ENCODE assay signal across 1 cellular context in genomic region chr7:131255242-131255641, GRCh38.
TF ChIP-seq lines count a peak whose summit lies in the region.

No MANE protein-coding gene starts in this region.

TF ChIP-seq in K562, 482 proteins besides CTCF, POLR2A, EP300 and RAD21 (continued from another document and continues in another):
- 0 out of 2 replicates have a peak, but pooled peaks have one; percentile 73 for TF ChIP-seq HLTF (IDR thresholded peaks at IDR 0.05)
- TF ChIP-seq MIER1 (IDR thresholded peaks at IDR 0.05; ENCODE audit: low read depth), result 0 out of 2 replicates have a peak, but pooled peaks have one; percentile 51
- TF ChIP-seq SOX6 (IDR thresholded peaks at IDR 0.05), result no peak
- TF ChIP-seq ARNT (IDR thresholded peaks at IDR 0.05), result peak; percentile 70 to 73; a peak in 1 of 4 replicates
- peak; percentile 16; the same call in 1 of the 2 replicates for TF ChIP-seq ATF7 (IDR thresholded peaks at IDR 0.05)
- TF ChIP-seq RBM22 (IDR thresholded peaks at IDR 0.05; ENCODE audit: low read depth, low read length, poor library complexity, severe bottlenecking), result no peak
- no peak for TF ChIP-seq SPI1 (IDR thresholded peaks at IDR 0.05; ENCODE audit: borderline replicate concordance, low read depth, low read length)
- no peak for TF ChIP-seq SNAPC5 (CRISPR knock-in tag; IDR thresholded peaks at IDR 0.05)
- no peak for TF ChIP-seq SRSF9 (IDR thresholded peaks at IDR 0.05; ENCODE audit: borderline replicate concordance, low read depth, low read length)
- no peak for TF ChIP-seq RBM14 (IDR thresholded peaks at IDR 0.05; ENCODE audit: borderline replicate concordance, insufficient read depth, low read depth, low read length)
- TF ChIP-seq CBX3 (IDR thresholded peaks at IDR 0.05; ENCODE audit: borderline replicate concordance in 1 of 2, low read length in 2 of 2), result peak in 1 of 2 experiments; percentile 99; a peak in 2 of 3 replicates
- TF ChIP-seq RREB1 (CRISPR knock-in tag; IDR thresholded peaks at IDR 0.05), result no peak
- no peak for TF ChIP-seq HDGF (IDR thresholded peaks at IDR 0.05)
- peak; percentile 100 for TF ChIP-seq TRIM28 (IDR thresholded peaks at IDR 0.05)
- no peak for TF ChIP-seq ZNF23 (CRISPR knock-in tag; IDR thresholded peaks at IDR 0.05)
- TF ChIP-seq KAT8 (IDR thresholded peaks at IDR 0.05; ENCODE audit: low read depth), result no peak
- peak; percentile 82 for TF ChIP-seq XRCC3 (IDR thresholded peaks at IDR 0.05)
- TF ChIP-seq HNRNPL (IDR thresholded peaks at IDR 0.05; ENCODE audit: low read depth, low read length), result no peak
- TF ChIP-seq, protein P1, sequence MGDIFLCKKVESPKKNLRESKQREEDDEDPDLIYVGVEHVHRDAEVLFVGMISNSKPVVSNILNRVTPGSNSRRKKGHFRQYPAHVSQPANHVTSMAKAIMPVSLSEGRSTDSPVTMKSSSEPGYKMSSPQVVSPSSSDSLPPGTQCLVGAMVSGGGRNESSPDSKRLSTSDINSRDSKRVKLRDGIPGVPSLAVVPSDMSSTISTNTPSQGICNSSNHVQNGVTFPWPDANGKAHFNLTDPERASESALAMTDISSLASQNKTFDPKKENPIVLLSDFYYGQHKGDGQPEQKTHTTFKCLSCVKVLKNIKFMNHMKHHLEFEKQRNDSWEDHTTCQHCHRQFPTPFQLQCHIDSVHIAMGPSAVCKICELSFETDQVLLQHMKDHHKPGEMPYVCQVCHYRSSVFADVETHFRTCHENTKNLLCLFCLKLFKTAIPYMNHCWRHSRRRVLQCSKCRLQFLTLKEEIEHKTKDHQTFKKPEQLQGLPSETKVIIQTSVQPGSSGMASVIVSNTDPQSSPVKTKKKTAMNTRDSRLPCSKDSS (IDR thresholded peaks at IDR 0.05; ENCODE audit: low read depth, partially characterized antibody), result peak; percentile 93
- no peak for TF ChIP-seq HSF4 (CRISPR knock-in tag; IDR thresholded peaks at IDR 0.05; ENCODE audit: borderline replicate concordance)
- peak in 1 of 2 experiments; percentile 80; a peak in 1 of 4 replicates for TF ChIP-seq HDAC1 (IDR thresholded peaks at IDR 0.05)
- peak; percentile 54; the same call in 1 of the 2 replicates for TF ChIP-seq CBX1 (IDR thresholded peaks at IDR 0.05; ENCODE audit: low read depth)
- TF ChIP-seq, protein P2, sequence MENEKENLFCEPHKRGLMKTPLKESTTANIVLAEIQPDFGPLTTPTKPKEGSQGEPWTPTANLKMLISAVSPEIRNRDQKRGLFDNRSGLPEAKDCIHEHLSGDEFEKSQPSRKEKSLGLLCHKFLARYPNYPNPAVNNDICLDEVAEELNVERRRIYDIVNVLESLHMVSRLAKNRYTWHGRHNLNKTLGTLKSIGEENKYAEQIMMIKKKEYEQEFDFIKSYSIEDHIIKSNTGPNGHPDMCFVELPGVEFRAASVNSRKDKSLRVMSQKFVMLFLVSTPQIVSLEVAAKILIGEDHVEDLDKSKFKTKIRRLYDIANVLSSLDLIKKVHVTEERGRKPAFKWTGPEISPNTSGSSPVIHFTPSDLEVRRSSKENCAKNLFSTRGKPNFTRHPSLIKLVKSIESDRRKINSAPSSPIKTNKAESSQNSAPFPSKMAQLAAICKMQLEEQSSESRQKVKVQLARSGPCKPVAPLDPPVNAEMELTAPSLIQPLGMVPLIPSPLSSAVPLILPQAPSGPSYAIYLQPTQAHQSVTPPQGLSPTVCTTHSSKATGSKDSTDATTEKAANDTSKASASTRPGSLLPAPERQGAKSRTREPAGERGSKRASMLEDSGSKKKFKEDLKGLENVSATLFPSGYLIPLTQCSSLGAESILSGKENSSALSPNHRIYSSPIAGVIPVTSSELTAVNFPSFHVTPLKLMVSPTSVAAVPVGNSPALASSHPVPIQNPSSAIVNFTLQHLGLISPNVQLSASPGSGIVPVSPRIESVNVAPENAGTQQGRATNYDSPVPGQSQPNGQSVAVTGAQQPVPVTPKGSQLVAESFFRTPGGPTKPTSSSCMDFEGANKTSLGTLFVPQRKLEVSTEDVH (IDR thresholded peaks at IDR 0.05; ENCODE audit: low read depth, partially characterized antibody), result peak; percentile 43
- TF ChIP-seq ZNF277 (CRISPR knock-in tag; IDR thresholded peaks at IDR 0.05; ENCODE audit: borderline replicate concordance), result no peak
- TF ChIP-seq FIP1L1 (IDR thresholded peaks at IDR 0.05; ENCODE audit: low read depth, low read length, poor library complexity, severe bottlenecking), result no peak
- TF ChIP-seq NR2C1 (IDR thresholded peaks at IDR 0.05), result 0 out of 2 replicates have a peak, but pooled peaks have one; percentile 20
- TF ChIP-seq NR2C1 (tag; IDR thresholded peaks at IDR 0.05), result no peak
- no peak for TF ChIP-seq MED1 (CRISPR knock-in tag; IDR thresholded peaks at IDR 0.05; ENCODE audit: borderline replicate concordance)
- TF ChIP-seq EHMT2 (IDR thresholded peaks at IDR 0.05), result peak; percentile 82
- no peak for TF ChIP-seq HNRNPUL1 (IDR thresholded peaks at IDR 0.05; ENCODE audit: low read length)
- TF ChIP-seq ZKSCAN3 (CRISPR knock-in tag; IDR thresholded peaks at IDR 0.05), result no peak
- TF ChIP-seq ZNF75A (CRISPR knock-in tag; IDR thresholded peaks at IDR 0.05), result no peak
- no peak for TF ChIP-seq ZNF696 (CRISPR knock-in tag; conservative IDR thresholded peaks at IDR 0.05)
- no peak for TF ChIP-seq ZHX1 (conservative IDR thresholded peaks at IDR 0.05; ENCODE audit: low read length)
- peak; percentile 46; the same call in 1 of the 2 replicates for TF ChIP-seq LEF1 (IDR thresholded peaks at IDR 0.05)
- TF ChIP-seq NBN (IDR thresholded peaks at IDR 0.05; ENCODE audit: low read depth), result peak; percentile 76; the same call in 1 of the 2 replicates
- no peak for TF ChIP-seq ZNF507 (tag; conservative IDR thresholded peaks at IDR 0.05)
- no peak for TF ChIP-seq RBM34 (IDR thresholded peaks at IDR 0.05; ENCODE audit: borderline replicate concordance, insufficient read depth, low read length)
- no peak for TF ChIP-seq GABPB2 (CRISPR knock-in tag; conservative IDR thresholded peaks at IDR 0.05)
- TF ChIP-seq ASH1L (IDR thresholded peaks at IDR 0.05; ENCODE audit: borderline replicate concordance, low read depth, partially characterized antibody), result no peak
- no peak for TF ChIP-seq NUFIP1 (IDR thresholded peaks at IDR 0.05; ENCODE audit: partially characterized antibody)
- TF ChIP-seq ZNF121 (CRISPR knock-in tag; conservative IDR thresholded peaks at IDR 0.05), result no peak
- no peak for TF ChIP-seq KDM4B (IDR thresholded peaks at IDR 0.05; ENCODE audit: borderline replicate concordance in 2 of 2, low read depth in 1 of 2)
- TF ChIP-seq ZEB2 (IDR thresholded peaks at IDR 0.05), result peak; percentile 77; the same call in 1 of the 2 replicates
- peak; percentile 7 for TF ChIP-seq RBM25 (IDR thresholded peaks at IDR 0.05; ENCODE audit: low read depth, low read length, severe bottlenecking)
- TF ChIP-seq MTA2 (IDR thresholded peaks at IDR 0.05; ENCODE audit: low read depth), result no peak
- TF ChIP-seq TOE1 (IDR thresholded peaks at IDR 0.05; ENCODE audit: borderline replicate concordance), result peak; percentile 49; the same call in 1 of the 2 replicates
- no peak for TF ChIP-seq TOE1 (CRISPR knock-in tag; IDR thresholded peaks at IDR 0.05; ENCODE audit: borderline replicate concordance, low read depth)
- no peak for TF ChIP-seq ARID2 (IDR thresholded peaks at IDR 0.05)
- no peak for TF ChIP-seq ZBTB34 (CRISPR knock-in tag; IDR thresholded peaks at IDR 0.05)
- TF ChIP-seq PHF21A (IDR thresholded peaks at IDR 0.05; ENCODE audit: borderline replicate concordance, low read depth), result 0 out of 2 replicates have a peak, but pooled peaks have one; percentile 12
- no peak for TF ChIP-seq ZNF280B (CRISPR knock-in tag; IDR thresholded peaks at IDR 0.05)
- TF ChIP-seq ARID1B (IDR thresholded peaks at IDR 0.05), result no peak
